In genomic region chr9:113520109-113520642, GRCh38 we compare ENCODE assay signal across 10 cellular contexts. TPM values are rescaled to one million over a fixed set of nuclear protein-coding genes. Genes with fewer than 3 reads are reported as not detected.
DNase-seq lines count a peak whose midpoint lies in the region; ATAC-seq, FAIRE-seq and TF ChIP-seq lines count a peak whose summit lies in the region.
"Had no signal": no experiment of that assay in that cellular context is flagged by ENCODE, and none has a peak within 500 bp of the region (broad histone marks: within the 10 kb centered on the region; RNA-seq: fewer than 3 reads in every experiment).

No MANE protein-coding gene starts in this region.

- H3K27me3 ChIP-seq in subcutaneous abdominal adipose tissue (ENCODE audit: control insufficient read depth in 5 of 5, insufficient read depth in 4 of 5, low read length in 5 of 5): no peaks in the 10 kb centered on the region
- H3K27me3 ChIP-seq: SJCRH30 had no signal

- intact Hi-C loops in kidney (cut with DNase I): no loop called here

- ATAC-seq in GM18519 (IDR thresholded peaks at IDR 0.05; ENCODE audit: low FRiP score, unreplicated experiment) (no peak), GM21825 (IDR thresholded peaks at IDR 0.05; ENCODE audit: unreplicated experiment) (no peak), HG02840 (IDR thresholded peaks at IDR 0.05; ENCODE audit: low FRiP score, unreplicated experiment) (no peak)

- TF ChIP-seq CTCF in kidney (IDR thresholded peaks at IDR 0.05; ENCODE audit: borderline replicate concordance, extremely low read depth, insufficient read depth): no peak

- DNase-seq in NK-92 treated with Interleukin-12 subunit alpha and Interleukin-12 subunit beta, amount 100 ng/mL, for 24 hours (lab: John Stamatoyannopoulos, UW): peak; percentile 37
- DNase-seq in NK-92 (lab: John Stamatoyannopoulos, UW; ENCODE audit: unreplicated experiment) (no peak), kidney (peak; percentile 85)
- peak; percentile 57 for DNase-seq in activated T-helper 9 cell treated with anti-CD3 and anti-CD28 coated beads, Interleukin-2, amount 50 U/mL, for 16 hours (ENCODE audit: low read depth)
- DNase-seq: SJCRH30 had no signal

- FAIRE-seq in kidney (lab: Jason Lieb, UNC): no peak
- FAIRE-seq: A204.1 had no signal

- peak overlapping the region; percentile 26 to 32 for H3K4me3 ChIP-seq in kidney (ENCODE audit: low read length in 2 of 2)
- no peak overlapping the region for H3K4me3 ChIP-seq in subcutaneous abdominal adipose tissue (ENCODE audit: low read depth in 1 of 5, low read length in 5 of 5)
- H3K4me3 ChIP-seq: SJCRH30 had no signal

- no peaks in the 10 kb centered on the region for H3K9me3 ChIP-seq in kidney (ENCODE audit: control insufficient read depth in 1 of 2, low read length in 2 of 2)
- H3K9me3 ChIP-seq in subcutaneous abdominal adipose tissue (ENCODE audit: control insufficient read depth in 5 of 5, low read length in 5 of 5): no peaks in the 10 kb centered on the region
- H3K9me3 ChIP-seq: SJCRH30 had no signal

- H3K9ac ChIP-seq in kidney (ENCODE audit: low read length in 2 of 2) (no peak overlapping the region), subcutaneous abdominal adipose tissue (ENCODE audit: low read length in 5 of 5) (no peak overlapping the region)

- H3K27ac ChIP-seq in kidney (ENCODE audit: low read depth in 2 of 2, low read length in 2 of 2): peak overlapping the region; percentile 93 to 95
- peak overlapping the region; percentile 11 for H3K27ac ChIP-seq in subcutaneous abdominal adipose tissue (ENCODE audit: low read depth, low read length)
- H3K27ac ChIP-seq: SJCRH30 had no signal

- H3K4me1 ChIP-seq in kidney (ENCODE audit: control insufficient read depth in 1 of 2, insufficient read depth in 1 of 2, low read depth in 1 of 2, low read length in 2 of 2) (peaks cover 43 to 50% of the 10 kb centered on the region in 2 donors), subcutaneous abdominal adipose tissue (ENCODE audit: control insufficient read depth in 5 of 5, insufficient read depth in 5 of 5, low read length in 5 of 5) (peaks cover 22 to 70% (median 39%) of the 10 kb centered on the region in 5 donors)

- H3K36me3 ChIP-seq in kidney (ENCODE audit: control insufficient read depth in 1 of 2, insufficient read depth in 2 of 2, low read length in 2 of 2) (peaks cover 14 to 29% of the 10 kb centered on the region in 2 donors), subcutaneous abdominal adipose tissue (ENCODE audit: control insufficient read depth in 5 of 5, insufficient read depth in 5 of 5, low read length in 5 of 5) (peaks cover 0 to 29% (median 16%) of the 10 kb centered on the region in 5 donors)
- H3K36me3 ChIP-seq: SJCRH30 had no signal

RNA-seq across cellular contexts. Expression of gene RGS3, which starts 56.6 kb away (rescaled TPM):
- 114 TPM for total RNA-seq in kidney
- polyA plus RNA-seq in kidney (ENCODE audit: insufficient read depth, low read depth, low replicate concordance): 137 TPM

Comparison
In these comparisons a context has a peak if more than half of its experiments do, and no peak if none do; other contexts are left out.
1. H3K4me3 ChIP-seq: peak in kidney (2 of 2); none in subcutaneous abdominal adipose tissue (0 of 5).